ENCODE assay signal across 1 cellular context in genomic region chr19:7294571-7295212, GRCh38.
TF ChIP-seq lines count a peak whose summit lies in the region.

No MANE protein-coding gene starts in this region.

TF ChIP-seq in HepG2, 621 proteins besides CTCF, POLR2A, EP300 and RAD21 (continued from another document and continues in another):
- TF ChIP-seq, protein P1, sequence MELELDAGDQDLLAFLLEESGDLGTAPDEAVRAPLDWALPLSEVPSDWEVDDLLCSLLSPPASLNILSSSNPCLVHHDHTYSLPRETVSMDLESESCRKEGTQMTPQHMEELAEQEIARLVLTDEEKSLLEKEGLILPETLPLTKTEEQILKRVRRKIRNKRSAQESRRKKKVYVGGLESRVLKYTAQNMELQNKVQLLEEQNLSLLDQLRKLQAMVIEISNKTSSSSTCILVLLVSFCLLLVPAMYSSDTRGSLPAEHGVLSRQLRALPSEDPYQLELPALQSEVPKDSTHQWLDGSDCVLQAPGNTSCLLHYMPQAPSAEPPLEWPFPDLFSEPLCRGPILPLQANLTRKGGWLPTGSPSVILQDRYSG (CRISPR knock-in tag; IDR thresholded peaks at IDR 0.05) = peak; percentile 90; the same call in 1 of the 2 replicates
- TF ChIP-seq ZNF564 (CRISPR knock-in tag; IDR thresholded peaks at IDR 0.05) (0 out of 2 replicates have a peak, but pooled peaks have one; percentile 13), FOXP4 (CRISPR knock-in tag; IDR thresholded peaks at IDR 0.05) (peak; percentile 58), ZFP1 (CRISPR knock-in tag; IDR thresholded peaks at IDR 0.05) (no peak), MXI1 (IDR thresholded peaks at IDR 0.05; ENCODE audit: borderline replicate concordance, low read depth, low read length) (peak; percentile 25; the same call in 1 of the 3 replicates), UBTF (CRISPR knock-in tag; IDR thresholded peaks at IDR 0.05) (0 out of 2 replicates have a peak, but pooled peaks have one; percentile 7), NONO (IDR thresholded peaks at IDR 0.05) (no peak), NONO (CRISPR knock-in tag; conservative IDR thresholded peaks at IDR 0.05) (peak; percentile 21; the same call in 1 of the 2 replicates), NFYB (CRISPR knock-in tag; IDR thresholded peaks at IDR 0.05) (0 out of 2 replicates have a peak, but pooled peaks have one; percentile 18), WIZ (CRISPR knock-in tag; IDR thresholded peaks at IDR 0.05) (peak; percentile 53; the same call in 1 of the 2 replicates), SMAD3 (CRISPR knock-in tag; IDR thresholded peaks at IDR 0.05) (peak; percentile 62; the same call in 1 of the 2 replicates), ZNF746 (CRISPR knock-in tag; IDR thresholded peaks at IDR 0.05) (peak; percentile 52; the same call in 1 of the 2 replicates), MEIS2 (CRISPR knock-in tag; IDR thresholded peaks at IDR 0.05) (peak; percentile 52; the same call in 1 of the 2 replicates), ZBTB34 (CRISPR knock-in tag; IDR thresholded peaks at IDR 0.05) (0 out of 2 replicates have a peak, but pooled peaks have one; percentile 33), ZC3H13 (CRISPR knock-in tag; IDR thresholded peaks at IDR 0.05) (peak; percentile 48; the same call in 1 of the 2 replicates), MED1 (CRISPR knock-in tag; IDR thresholded peaks at IDR 0.05) (peak; percentile 61), PHF5A (CRISPR knock-in tag; IDR thresholded peaks at IDR 0.05; ENCODE audit: low read depth, unreplicated experiment) (no peak), USF2 (IDR thresholded peaks at IDR 0.05; ENCODE audit: low read depth, low read length) (0 out of 2 replicates have a peak, but pooled peaks have one; percentile 27), USF2 (CRISPR knock-in tag; IDR thresholded peaks at IDR 0.05; ENCODE audit: borderline replicate concordance) (peak; percentile 30; the same call in 1 of the 2 replicates), RFXAP (CRISPR knock-in tag; IDR thresholded peaks at IDR 0.05; ENCODE audit: borderline replicate concordance) (0 out of 2 replicates have a peak, but pooled peaks have one; percentile 32), TFDP2 (CRISPR knock-in tag; IDR thresholded peaks at IDR 0.05) (peak; percentile 91), ZNF552 (CRISPR knock-in tag; IDR thresholded peaks at IDR 0.05; ENCODE audit: borderline replicate concordance) (0 out of 2 replicates have a peak, but pooled peaks have one; percentile 71), MED13 (CRISPR knock-in tag; IDR thresholded peaks at IDR 0.05) (0 out of 2 replicates have a peak, but pooled peaks have one; percentile 15), PRPF4 (IDR thresholded peaks at IDR 0.05; ENCODE audit: low read depth, low read length, poor library complexity, severe bottlenecking) (no peak), ZFP36L1 (CRISPR knock-in tag; IDR thresholded peaks at IDR 0.05) (no peak), NCOA5 (CRISPR knock-in tag; IDR thresholded peaks at IDR 0.05) (no peak; the same call in 1 of the 2 replicates), ZNF557 (CRISPR knock-in tag; IDR thresholded peaks at IDR 0.05) (peak; percentile 84; the same call in 1 of the 2 replicates), NCOR1 (IDR thresholded peaks at IDR 0.05; ENCODE audit: borderline replicate concordance, low read length) (no peak), KDM5B (CRISPR knock-in tag; IDR thresholded peaks at IDR 0.05; ENCODE audit: borderline replicate concordance) (peak; percentile 71; the same call in 1 of the 2 replicates), ZMYM2 (CRISPR knock-in tag; IDR thresholded peaks at IDR 0.05) (peak; percentile 63; the same call in 1 of the 2 replicates), SAP130 (CRISPR knock-in tag; IDR thresholded peaks at IDR 0.05; ENCODE audit: low read depth) (0 out of 2 replicates have a peak, but pooled peaks have one; percentile 21), GABPB1 (CRISPR knock-in tag; IDR thresholded peaks at IDR 0.05) (peak; percentile 38; the same call in 1 of the 2 replicates)
- TF ChIP-seq, protein P2, sequence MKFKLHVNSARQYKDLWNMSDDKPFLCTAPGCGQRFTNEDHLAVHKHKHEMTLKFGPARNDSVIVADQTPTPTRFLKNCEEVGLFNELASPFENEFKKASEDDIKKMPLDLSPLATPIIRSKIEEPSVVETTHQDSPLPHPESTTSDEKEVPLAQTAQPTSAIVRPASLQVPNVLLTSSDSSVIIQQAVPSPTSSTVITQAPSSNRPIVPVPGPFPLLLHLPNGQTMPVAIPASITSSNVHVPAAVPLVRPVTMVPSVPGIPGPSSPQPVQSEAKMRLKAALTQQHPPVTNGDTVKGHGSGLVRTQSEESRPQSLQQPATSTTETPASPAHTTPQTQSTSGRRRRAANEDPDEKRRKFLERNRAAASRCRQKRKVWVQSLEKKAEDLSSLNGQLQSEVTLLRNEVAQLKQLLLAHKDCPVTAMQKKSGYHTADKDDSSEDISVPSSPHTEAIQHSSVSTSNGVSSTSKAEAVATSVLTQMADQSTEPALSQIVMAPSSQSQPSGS (CRISPR knock-in tag; IDR thresholded peaks at IDR 0.05) = 0 out of 2 replicates have a peak, but pooled peaks have one; percentile 26
- TF ChIP-seq, protein P3, sequence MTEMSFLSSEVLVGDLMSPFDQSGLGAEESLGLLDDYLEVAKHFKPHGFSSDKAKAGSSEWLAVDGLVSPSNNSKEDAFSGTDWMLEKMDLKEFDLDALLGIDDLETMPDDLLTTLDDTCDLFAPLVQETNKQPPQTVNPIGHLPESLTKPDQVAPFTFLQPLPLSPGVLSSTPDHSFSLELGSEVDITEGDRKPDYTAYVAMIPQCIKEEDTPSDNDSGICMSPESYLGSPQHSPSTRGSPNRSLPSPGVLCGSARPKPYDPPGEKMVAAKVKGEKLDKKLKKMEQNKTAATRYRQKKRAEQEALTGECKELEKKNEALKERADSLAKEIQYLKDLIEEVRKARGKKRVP (CRISPR knock-in tag; IDR thresholded peaks at IDR 0.05) = 0 out of 4 replicates have a peak, but pooled peaks of 1 of the 2 experiments have one; percentile 38
- TF ChIP-seq, protein P4, sequence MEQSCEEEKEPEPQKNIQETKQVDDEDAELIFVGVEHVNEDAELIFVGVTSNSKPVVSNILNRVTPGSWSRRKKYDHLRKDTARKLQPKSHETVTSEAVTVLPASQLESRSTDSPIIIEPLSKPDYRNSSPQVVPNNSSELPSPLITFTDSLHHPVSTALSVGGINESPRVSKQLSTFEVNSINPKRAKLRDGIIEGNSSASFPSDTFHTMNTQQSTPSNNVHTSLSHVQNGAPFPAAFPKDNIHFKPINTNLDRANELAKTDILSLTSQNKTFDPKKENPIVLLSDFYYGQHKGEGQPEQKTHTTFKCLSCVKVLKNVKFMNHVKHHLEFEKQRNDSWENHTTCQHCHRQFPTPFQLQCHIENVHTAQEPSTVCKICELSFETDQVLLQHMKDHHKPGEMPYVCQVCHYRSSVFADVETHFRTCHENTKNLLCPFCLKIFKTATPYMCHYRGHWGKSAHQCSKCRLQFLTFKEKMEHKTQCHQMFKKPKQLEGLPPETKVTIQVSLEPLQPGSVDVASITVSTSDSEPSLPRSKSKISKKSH (CRISPR knock-in tag; IDR thresholded peaks at IDR 0.05; ENCODE audit: borderline replicate concordance) = peak; percentile 95
- TF ChIP-seq, protein P5, sequence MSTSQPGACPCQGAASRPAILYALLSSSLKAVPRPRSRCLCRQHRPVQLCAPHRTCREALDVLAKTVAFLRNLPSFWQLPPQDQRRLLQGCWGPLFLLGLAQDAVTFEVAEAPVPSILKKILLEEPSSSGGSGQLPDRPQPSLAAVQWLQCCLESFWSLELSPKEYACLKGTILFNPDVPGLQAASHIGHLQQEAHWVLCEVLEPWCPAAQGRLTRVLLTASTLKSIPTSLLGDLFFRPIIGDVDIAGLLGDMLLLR (CRISPR knock-in tag; IDR thresholded peaks at IDR 0.05) = peak; percentile 56; the same call in 1 of the 2 replicates
- TF ChIP-seq, protein P6, sequence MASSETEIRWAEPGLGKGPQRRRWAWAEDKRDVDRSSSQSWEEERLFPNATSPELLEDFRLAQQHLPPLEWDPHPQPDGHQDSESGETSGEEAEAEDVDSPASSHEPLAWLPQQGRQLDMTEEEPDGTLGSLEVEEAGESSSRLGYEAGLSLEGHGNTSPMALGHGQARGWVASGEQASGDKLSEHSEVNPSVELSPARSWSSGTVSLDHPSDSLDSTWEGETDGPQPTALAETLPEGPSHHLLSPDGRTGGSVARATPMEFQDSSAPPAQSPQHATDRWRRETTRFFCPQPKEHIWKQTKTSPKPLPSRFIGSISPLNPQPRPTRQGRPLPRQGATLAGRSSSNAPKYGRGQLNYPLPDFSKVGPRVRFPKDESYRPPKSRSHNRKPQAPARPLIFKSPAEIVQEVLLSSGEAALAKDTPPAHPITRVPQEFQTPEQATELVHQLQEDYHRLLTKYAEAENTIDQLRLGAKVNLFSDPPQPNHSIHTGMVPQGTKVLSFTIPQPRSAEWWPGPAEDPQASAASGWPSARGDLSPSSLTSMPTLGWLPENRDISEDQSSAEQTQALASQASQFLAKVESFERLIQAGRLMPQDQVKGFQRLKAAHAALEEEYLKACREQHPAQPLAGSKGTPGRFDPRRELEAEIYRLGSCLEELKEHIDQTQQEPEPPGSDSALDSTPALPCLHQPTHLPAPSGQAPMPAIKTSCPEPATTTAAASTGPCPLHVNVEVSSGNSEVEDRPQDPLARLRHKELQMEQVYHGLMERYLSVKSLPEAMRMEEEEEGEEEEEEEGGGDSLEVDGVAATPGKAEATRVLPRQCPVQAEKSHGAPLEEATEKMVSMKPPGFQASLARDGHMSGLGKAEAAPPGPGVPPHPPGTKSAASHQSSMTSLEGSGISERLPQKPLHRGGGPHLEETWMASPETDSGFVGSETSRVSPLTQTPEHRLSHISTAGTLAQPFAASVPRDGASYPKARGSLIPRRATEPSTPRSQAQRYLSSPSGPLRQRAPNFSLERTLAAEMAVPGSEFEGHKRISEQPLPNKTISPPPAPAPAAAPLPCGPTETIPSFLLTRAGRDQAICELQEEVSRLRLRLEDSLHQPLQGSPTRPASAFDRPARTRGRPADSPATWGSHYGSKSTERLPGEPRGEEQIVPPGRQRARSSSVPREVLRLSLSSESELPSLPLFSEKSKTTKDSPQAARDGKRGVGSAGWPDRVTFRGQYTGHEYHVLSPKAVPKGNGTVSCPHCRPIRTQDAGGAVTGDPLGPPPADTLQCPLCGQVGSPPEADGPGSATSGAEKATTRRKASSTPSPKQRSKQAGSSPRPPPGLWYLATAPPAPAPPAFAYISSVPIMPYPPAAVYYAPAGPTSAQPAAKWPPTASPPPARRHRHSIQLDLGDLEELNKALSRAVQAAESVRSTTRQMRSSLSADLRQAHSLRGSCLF (CRISPR knock-in tag; IDR thresholded peaks at IDR 0.05; ENCODE audit: borderline replicate concordance) = peak; percentile 82; the same call in 1 of the 2 replicates
